Comparison of ENCODE assay signal across 8 cellular contexts in the genomic region with DNA sequence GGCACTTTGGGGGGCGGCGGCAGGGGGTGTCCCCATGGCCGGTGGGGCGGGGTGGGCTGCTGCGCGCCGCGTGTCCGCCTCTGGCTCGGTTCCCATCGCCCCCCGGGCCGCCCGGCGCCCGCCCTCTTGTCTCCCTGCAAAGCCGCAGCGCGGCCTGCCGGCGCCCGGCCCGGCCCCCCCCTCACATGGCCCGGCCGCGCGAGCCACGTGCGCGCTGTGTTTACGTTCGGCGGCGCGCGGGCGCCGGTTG. TPM values are rescaled to one million over a fixed set of nuclear protein-coding genes. Genes with fewer than 3 reads are reported as not detected.
DNase-seq lines count a peak whose midpoint lies in the region; ATAC-seq and TF ChIP-seq lines count a peak whose summit lies in the region.

No MANE protein-coding gene starts in this region.

- H3K4me2 ChIP-seq in Karpas-422 (ENCODE audit: low read depth, low read length, poor library complexity, severe bottlenecking) = peak overlapping the region; percentile 99
- no peak overlapping the region for H3K4me2 ChIP-seq in neural cell (ENCODE audit: low read length)

- H3K4me3 ChIP-seq in AG10803 (ENCODE audit: low read length) (peak overlapping the region; percentile 77), Karpas-422 (ENCODE audit: low read length) (peak overlapping the region; percentile 88; the same call in 1 of the 2 replicates), ectodermal cell (ENCODE audit: insufficient read depth, low read depth, low read length) (peak overlapping the region; percentile 64), neural cell (ENCODE audit: low read length) (peak overlapping the region; percentile 71)

- H3F3A ChIP-seq in neural cell (ENCODE audit: insufficient read depth, low read length, poor library complexity, severe bottlenecking) = peaks cover 10% of the 10 kb centered on the region

- no peaks in the 10 kb centered on the region for H3K9me3 ChIP-seq in Karpas-422 (ENCODE audit: low read length)
- H3K9me3 ChIP-seq in ectodermal cell (ENCODE audit: control insufficient read depth, low read length) = no peaks in the 10 kb centered on the region
- H3K9me3 ChIP-seq in neural cell (ENCODE audit: low read length) = no peaks in the 10 kb centered on the region

- no peak for TF ChIP-seq EP300 in neural cell (conservative IDR thresholded peaks at IDR 0.05; ENCODE audit: poor library complexity, severe bottlenecking)

- H3K27me3 ChIP-seq in Karpas-422 (ENCODE audit: low read length) (no peaks in the 10 kb centered on the region), ectodermal cell (ENCODE audit: control insufficient read depth, insufficient read depth, low read length, poor library complexity, severe bottlenecking) (no peaks in the 10 kb centered on the region), neural cell (ENCODE audit: insufficient read depth, low read depth, low read length) (no peaks in the 10 kb centered on the region)

- H3K9me2 ChIP-seq in Karpas-422 (replicated peaks; ENCODE audit: insufficient read depth, low read length) (no peaks in the 10 kb centered on the region), neural cell (ENCODE audit: insufficient read depth, low read length) (no peaks in the 10 kb centered on the region)

- H2AFZ ChIP-seq in Karpas-422 (ENCODE audit: low read length) (no peak overlapping the region), neural cell (ENCODE audit: low read depth, low read length) (no peak overlapping the region)

- no peak for DNase-seq in AG10803 (ENCODE audit: low read depth)
- no peak for DNase-seq in Karpas-422
- DNase-seq in NCI-H2171 (lab: John Stamatoyannopoulos, UW) = no peak
- DNase-seq in NCI-H748 treated with DMSO at 0.1 percent for 48 hours (lab: John Stamatoyannopoulos, UW) = no peak

- peak overlapping the region; percentile 73 for H3K9ac ChIP-seq in Karpas-422 (ENCODE audit: low read length)
- H3K9ac ChIP-seq in neural cell (ENCODE audit: low read length) = peak overlapping the region; percentile 90

- H3K27ac ChIP-seq in Karpas-422 (ENCODE audit: low read length) (no peak overlapping the region), ectodermal cell (ENCODE audit: insufficient read depth, low read depth, low read length, poor library complexity, severe bottlenecking) (peak overlapping the region; percentile 99), neural cell (ENCODE audit: low read length) (peak overlapping the region; percentile 62)

- no peak for ATAC-seq in GM18858 (IDR thresholded peaks at IDR 0.05; ENCODE audit: unreplicated experiment)
- no peak for ATAC-seq in GM19463 (IDR thresholded peaks at IDR 0.05; ENCODE audit: unreplicated experiment)

- H3K36me3 ChIP-seq in Karpas-422 (ENCODE audit: insufficient read depth, low read length) (no peaks in the 10 kb centered on the region), ectodermal cell (ENCODE audit: control insufficient read depth, insufficient read depth, low read length) (no peaks in the 10 kb centered on the region), neural cell (ENCODE audit: insufficient read depth, low read length) (no peaks in the 10 kb centered on the region)

- TF ChIP-seq RAD21 in neural cell (conservative IDR thresholded peaks at IDR 0.05) = no peak

- H4K20me1 ChIP-seq in Karpas-422 (ENCODE audit: insufficient read depth, low read depth, low read length) (peaks cover 18% of the 10 kb centered on the region), neural cell (ENCODE audit: insufficient read depth) (no peaks in the 10 kb centered on the region)

- H3K79me2 ChIP-seq in Karpas-422 (ENCODE audit: low read length) (no peaks in the 10 kb centered on the region), neural cell (replicated peaks; ENCODE audit: insufficient read depth, low read length) (peaks cover 35% of the 10 kb centered on the region)

- WGBS in ectodermal cell, 2 experiments = 0% methylated on average over 38 of the region's 38 CpGs

- TF ChIP-seq CTCF in AG10803 (conservative IDR thresholded peaks at IDR 0.05; ENCODE audit: low read length) = no peak
- no peak for TF ChIP-seq CTCF in neural cell (IDR thresholded peaks at IDR 0.05; ENCODE audit: poor library complexity, severe bottlenecking)

- H3K4me1 ChIP-seq in Karpas-422 (ENCODE audit: low read length) = peaks cover 29% of the 10 kb centered on the region
- peaks cover 13% of the 10 kb centered on the region for H3K4me1 ChIP-seq in ectodermal cell (ENCODE audit: control insufficient read depth, insufficient read depth, low read length)

TF ChIP-seq in neural cell, 6 proteins besides CTCF, POLR2A, EP300 and RAD21:
- no peak for TF ChIP-seq POLR2AphosphoS5 (IDR thresholded peaks at IDR 0.05)
- TF ChIP-seq, protein P1, sequence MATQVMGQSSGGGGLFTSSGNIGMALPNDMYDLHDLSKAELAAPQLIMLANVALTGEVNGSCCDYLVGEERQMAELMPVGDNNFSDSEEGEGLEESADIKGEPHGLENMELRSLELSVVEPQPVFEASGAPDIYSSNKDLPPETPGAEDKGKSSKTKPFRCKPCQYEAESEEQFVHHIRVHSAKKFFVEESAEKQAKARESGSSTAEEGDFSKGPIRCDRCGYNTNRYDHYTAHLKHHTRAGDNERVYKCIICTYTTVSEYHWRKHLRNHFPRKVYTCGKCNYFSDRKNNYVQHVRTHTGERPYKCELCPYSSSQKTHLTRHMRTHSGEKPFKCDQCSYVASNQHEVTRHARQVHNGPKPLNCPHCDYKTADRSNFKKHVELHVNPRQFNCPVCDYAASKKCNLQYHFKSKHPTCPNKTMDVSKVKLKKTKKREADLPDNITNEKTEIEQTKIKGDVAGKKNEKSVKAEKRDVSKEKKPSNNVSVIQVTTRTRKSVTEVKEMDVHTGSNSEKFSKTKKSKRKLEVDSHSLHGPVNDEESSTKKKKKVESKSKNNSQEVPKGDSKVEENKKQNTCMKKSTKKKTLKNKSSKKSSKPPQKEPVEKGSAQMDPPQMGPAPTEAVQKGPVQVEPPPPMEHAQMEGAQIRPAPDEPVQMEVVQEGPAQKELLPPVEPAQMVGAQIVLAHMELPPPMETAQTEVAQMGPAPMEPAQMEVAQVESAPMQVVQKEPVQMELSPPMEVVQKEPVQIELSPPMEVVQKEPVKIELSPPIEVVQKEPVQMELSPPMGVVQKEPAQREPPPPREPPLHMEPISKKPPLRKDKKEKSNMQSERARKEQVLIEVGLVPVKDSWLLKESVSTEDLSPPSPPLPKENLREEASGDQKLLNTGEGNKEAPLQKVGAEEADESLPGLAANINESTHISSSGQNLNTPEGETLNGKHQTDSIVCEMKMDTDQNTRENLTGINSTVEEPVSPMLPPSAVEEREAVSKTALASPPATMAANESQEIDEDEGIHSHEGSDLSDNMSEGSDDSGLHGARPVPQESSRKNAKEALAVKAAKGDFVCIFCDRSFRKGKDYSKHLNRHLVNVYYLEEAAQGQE (IDR thresholded peaks at IDR 0.05; ENCODE audit: borderline replicate concordance) = no peak
- TF ChIP-seq MXI1 (conservative IDR thresholded peaks at IDR 0.05; ENCODE audit: poor library complexity, severe bottlenecking) = no peak
- TF ChIP-seq EZH2 (IDR thresholded peaks at IDR 0.05; ENCODE audit: borderline replicate concordance, insufficient read depth, low read length, poor library complexity, severe bottlenecking) = no peak
- no peak for TF ChIP-seq SMC3 (conservative IDR thresholded peaks at IDR 0.05; ENCODE audit: poor library complexity)
- TF ChIP-seq TAF1 (IDR thresholded peaks at IDR 0.05; ENCODE audit: low read depth) = no peak

RNA-seq across cellular contexts. Expression of a gene that starts 0.5 kb away (rescaled TPM):
- 8.3 and 12.8 TPM in 2 replicates for total RNA-seq in Karpas-422 (2014; rRNA removed; shearing (Covaris generic); ENCODE audit: low replicate concordance)
- 25.6 TPM for polyA plus RNA-seq in ectodermal cell (2013, experiment 1 of 4)
- polyA plus RNA-seq in ectodermal cell (2013, experiment 2 of 4) = 32.7 TPM
- polyA plus RNA-seq in ectodermal cell (2013, experiment 3 of 4) = 28.5 TPM
- 31.3 TPM for polyA plus RNA-seq in ectodermal cell (2013, experiment 4 of 4)
- 12.9 and 13.4 TPM in 2 replicates for polyA plus RNA-seq in neural cell
- 27.8 and 34.7 TPM in 2 replicates for polyA minus RNA-seq in neural cell

RNA-seq across cellular contexts. Expression of a gene that starts 28.6 kb away (rescaled TPM):
- 2,950 and 2,991 TPM in 2 replicates for total RNA-seq in Karpas-422 (2014; rRNA removed; shearing (Covaris generic); ENCODE audit: low replicate concordance)
- 4,045 TPM for polyA plus RNA-seq in ectodermal cell (2013, experiment 1 of 4)
- 4,224 TPM for polyA plus RNA-seq in ectodermal cell (2013, experiment 2 of 4)
- polyA plus RNA-seq in ectodermal cell (2013, experiment 3 of 4) = 3,979 TPM
- 4,396 TPM for polyA plus RNA-seq in ectodermal cell (2013, experiment 4 of 4)
- 3,247 and 3,701 TPM in 2 replicates for polyA plus RNA-seq in neural cell
- 2,507 and 2,597 TPM in 2 replicates for polyA minus RNA-seq in neural cell

RNA-seq across cellular contexts. Expression of a gene that starts 28.8 kb away (rescaled TPM):
- total RNA-seq in Karpas-422 (2014; rRNA removed; shearing (Covaris generic); ENCODE audit: low replicate concordance) = 0.97 and 3.5 TPM in 2 replicates
- 8.8 TPM for polyA plus RNA-seq in ectodermal cell (2013, experiment 1 of 4)
- 9.8 TPM for polyA plus RNA-seq in ectodermal cell (2013, experiment 2 of 4)
- polyA plus RNA-seq in ectodermal cell (2013, experiment 3 of 4) = 6.9 TPM
- 8.9 TPM for polyA plus RNA-seq in ectodermal cell (2013, experiment 4 of 4)
- 38.1 and 42.1 TPM in 2 replicates for polyA plus RNA-seq in neural cell
- 44.1 and 47.9 TPM in 2 replicates for polyA minus RNA-seq in neural cell
